Comparison of ENCODE assay signal across 8 cellular contexts in genomic region chr5:135829681-135830383, GRCh38. TPM values are rescaled to one million over a fixed set of nuclear protein-coding genes. Genes with fewer than 3 reads are reported as not detected.
DNase-seq lines count a peak whose midpoint lies in the region; ATAC-seq and TF ChIP-seq lines count a peak whose summit lies in the region.

No MANE protein-coding gene starts in this region.

- peaks cover 6% of the 10 kb centered on the region for H3K27me3 ChIP-seq in MG63
- peaks cover 17% of the 10 kb centered on the region for H3K27me3 ChIP-seq in SJSA1 (replicated peaks)
- peaks cover 11% of the 10 kb centered on the region for H3K27me3 ChIP-seq in colonic mucosa
- no peaks in the 10 kb centered on the region for H3K27me3 ChIP-seq in right lobe of liver
- no peaks in the 10 kb centered on the region for H3K27me3 ChIP-seq in thyroid gland

- H3K4me1 ChIP-seq in SJSA1 (replicated peaks) (peaks cover 6% of the 10 kb centered on the region), colonic mucosa (no peaks in the 10 kb centered on the region), right lobe of liver (no peaks in the 10 kb centered on the region), thyroid gland (peaks cover 3 to 8% of the 10 kb centered on the region in 2 donors)

- DNase-seq in activated effector memory CD4-positive, alpha-beta T cell treated with anti-CD3 and anti-CD28 coated beads, Interleukin-2, amount 50 U/mL, for 16 hours = peak; percentile 63
- no peak for DNase-seq in activated effector memory CD4-positive, alpha-beta T cell treated with Interleukin-2 at 50 U/mL for 16 hours
- DNase-seq in MG63 = peak; percentile 74
- DNase-seq in SJSA1 (ENCODE audit: low read depth in 1 of 2, low spot score in 2 of 2) = peak; percentile 66 to 77
- DNase-seq in colonic mucosa = peak; percentile 79
- peak in 2 of 3 donors; percentile 51 to 62 for DNase-seq in right lobe of liver
- peak; percentile 86 to 88 for DNase-seq in thyroid gland
- no peak for DNase-seq in activated naive CD4-positive, alpha-beta T cell (lab: John Stamatoyannopoulos, UW)

- peak; percentile 10 to 50 (median 36) for ATAC-seq in right lobe of liver

- H3K9me3 ChIP-seq in MG63 = no peaks in the 10 kb centered on the region
- no peaks in the 10 kb centered on the region for H3K9me3 ChIP-seq in SJSA1 (replicated peaks)
- H3K9me3 ChIP-seq in colonic mucosa = no peaks in the 10 kb centered on the region
- no peaks in the 10 kb centered on the region for H3K9me3 ChIP-seq in right lobe of liver
- H3K9me3 ChIP-seq in thyroid gland = no peaks in the 10 kb centered on the region

- intact Hi-C loops in colonic mucosa (cut with DNase I) (loop anchor here (5.0 to 10.0 kb wide), 2 partner anchors 268 to 365 kb away; no protein-coding TSS in a partner anchor), right lobe of liver (cut with DNase I) (loop anchor here in 1 of 2 donors (10.0 kb wide), 1 partner anchor 265 kb away; no protein-coding TSS in a partner anchor), thyroid gland (cut with DNase I) (loop anchor here (5.0 to 10.0 kb wide), 2 partner anchors 268 to 365 kb away; no protein-coding TSS in a partner anchor)

- H3K36me3 ChIP-seq in MG63 = no peaks in the 10 kb centered on the region
- H3K36me3 ChIP-seq in SJSA1 = no peaks in the 10 kb centered on the region
- H3K36me3 ChIP-seq in colonic mucosa = no peaks in the 10 kb centered on the region
- H3K36me3 ChIP-seq in right lobe of liver = no peaks in the 10 kb centered on the region
- H3K36me3 ChIP-seq in thyroid gland = no peaks in the 10 kb centered on the region

- H3K27ac ChIP-seq in SJSA1 (no peak overlapping the region), colonic mucosa (no peak overlapping the region), right lobe of liver (no peak overlapping the region), thyroid gland (no peak overlapping the region)

- TF ChIP-seq POLR2A in right lobe of liver (IDR thresholded peaks at IDR 0.05) (no peak), thyroid gland (IDR thresholded peaks at IDR 0.05) (no peak)

- 22% methylated on average over 15 of the region's 19 CpGs for WGBS in right lobe of liver (ENCODE audit: insufficient coverage, low coverage, low lambda C conversion rate, missing lambda C conversion rate)
- 32% methylated on average over 16 to 19 of the region's 19 CpGs for WGBS in thyroid gland, 2 donors

- H3K9ac ChIP-seq in colonic mucosa (ENCODE audit: low read depth in 2 of 2, low read length in 2 of 2) = no peak overlapping the region

- no peak overlapping the region for H3K4me3 ChIP-seq in MG63
- no peak overlapping the region for H3K4me3 ChIP-seq in SJSA1
- H3K4me3 ChIP-seq in colonic mucosa = no peak overlapping the region
- H3K4me3 ChIP-seq in right lobe of liver = no peak overlapping the region
- no peak overlapping the region for H3K4me3 ChIP-seq in thyroid gland (replicated peaks in 1 of 3)

- TF ChIP-seq CTCF in colonic mucosa (IDR thresholded peaks at IDR 0.05) (peak; percentile 71), right lobe of liver (IDR thresholded peaks at IDR 0.05) (peak; percentile 40 to 76 (median 54)), thyroid gland (IDR thresholded peaks at IDR 0.05) (peak; percentile 27 to 80 (median 66))

RNA-seq across cellular contexts. Expression of gene SLC25A48, which starts 4.6 kb away (rescaled TPM):
- not detected in 2 replicates for total RNA-seq in MG63 (2014; rRNA removed; shearing (Covaris generic); ENCODE audit: low replicate concordance)
- total RNA-seq in SJSA1 (2014; rRNA removed; shearing (Covaris generic)) = not detected in 2 replicates
- 1 to 10 TPM; 4.1 to 6.0 TPM for total RNA-seq in colonic mucosa
- total RNA-seq in right lobe of liver = 1 to 10 TPM in 1 of 6 experiments, under 1 TPM in 4, not detected in 1; 0.39 to 5.3 (median 0.80) TPM
- total RNA-seq in thyroid gland = under 1 TPM in 1 of 4 donors, not detected in 3; 0.33 TPM

Comparison
In these comparisons a context has a peak if more than half of its experiments do, and no peak if none do; other contexts are left out.
1. DNase-seq: peak in activated effector memory CD4-positive, alpha-beta T cell treated with anti-CD3 and anti-CD28 coated beads, Interleukin-2, amount 50 U/mL, for 16 hours (single experiment), MG63 (single experiment), SJSA1 (2 of 2), colonic mucosa (single experiment), right lobe of liver (2 of 3) and thyroid gland (2 of 2); none in activated effector memory CD4-positive, alpha-beta T cell treated with Interleukin-2 at 50 U/mL for 16 hours (single experiment) and activated naive CD4-positive, alpha-beta T cell (0 of 4).
2. Peak in every context shown above with its lines, with median percentiles within 50 percentile points of each other: CTCF ChIP-seq.